19 cellular contexts compared by ENCODE assay signal in genomic region chr6:150327117-150327774, GRCh38. TPM values are rescaled to one million over a fixed set of nuclear protein-coding genes. Genes with fewer than 3 reads are reported as not detected.
DNase-seq lines count a peak whose midpoint lies in the region; ATAC-seq, FAIRE-seq and TF ChIP-seq lines count a peak whose summit lies in the region.
"Had no signal": no experiment of that assay in that cellular context is flagged by ENCODE, and none has a peak within 500 bp of the region (broad histone marks: within the 10 kb centered on the region; RNA-seq: fewer than 3 reads in every experiment).

No MANE protein-coding gene starts in this region.

- 13% methylated on average over 4 of the region's 5 CpGs for WGBS in HepG2 (ENCODE audit: low lambda C conversion rate)
- 60% methylated on average over 1 of the region's 5 CpGs for WGBS in right lobe of liver (ENCODE audit: insufficient coverage, low coverage, low lambda C conversion rate, missing lambda C conversion rate)
- 13 to 20% methylated on average over 5 of the region's 5 CpGs for WGBS in aorta, 2 donors

- H3K27me3 ChIP-seq in HepG2 (ENCODE audit: control insufficient read depth in 1 of 2, insufficient read depth in 2 of 2, low read length in 2 of 2) (peaks cover 2 to 15% of the 10 kb centered on the region in 2 experiments; a peak in 2 of 5 replicates), right lobe of liver (no peaks in the 10 kb centered on the region), aorta (ENCODE audit: control insufficient read depth in 1 of 2, insufficient read depth in 2 of 2, low read length in 1 of 2) (no peaks in the 10 kb centered on the region)

- intact Hi-C loops in HepG2 (cut with micrococcal nuclease; ENCODE audit: unreplicated experiment) (no loop called here), right lobe of liver (cut with DNase I) (no loop called here), aorta (cut with DNase I) (no loop called here)

- ATAC-seq in HepG2 (peak; percentile 34; the same call in 2 of the 3 replicates), right lobe of liver (no peak), left lobe of liver (peak; percentile 28), aorta (ENCODE audit: low FRiP score) (peak; percentile 56), GM19328 (IDR thresholded peaks at IDR 0.05; ENCODE audit: unreplicated experiment) (no peak)
- ATAC-seq: Panc1 had no signal

- TF ChIP-seq CTCF in HepG2 (CRISPR knock-in tag; IDR thresholded peaks at IDR 0.05) (no peak), right lobe of liver (IDR thresholded peaks at IDR 0.05) (no peak), coronary artery (IDR thresholded peaks at IDR 0.05) (no peak)

- TF ChIP-seq RAD21 in HepG2 (CRISPR knock-in tag; IDR thresholded peaks at IDR 0.05), result no peak

- FAIRE-seq in HepG2 (lab: Jason Lieb, UNC) (no peak), frontal cortex (lab: Jason Lieb, UNC) (no peak)
- FAIRE-seq: A204.1 had no signal

- H3K9ac ChIP-seq in HepG2 (ENCODE audit: insufficient read depth, low read depth, low read length), result no peak overlapping the region

- H3K9me3 ChIP-seq in HepG2 (ENCODE audit: low read length) (no peaks in the 10 kb centered on the region), right lobe of liver (no peaks in the 10 kb centered on the region), aorta (ENCODE audit: control insufficient read depth, low read length) (no peaks in the 10 kb centered on the region)
- H3K9me3 ChIP-seq: Caco-2 had no signal

- H3K79me2 ChIP-seq in HepG2 (ENCODE audit: insufficient read depth, low read length), result no peaks in the 10 kb centered on the region

- CTCF ChIA-PET in HepG2 (lab: Yijun Ruan, JAX; ENCODE audit: low intra/inter-chr PET ratio, low total read pairs), result no interaction called here

- no peaks in the 10 kb centered on the region for H4K20me1 ChIP-seq in HepG2 (ENCODE audit: insufficient read depth, low read length)

- POLR2A ChIA-PET in HepG2 (lab: Yijun Ruan, JAX), result no interaction called here

- H3K4me3 ChIP-seq in HepG2 (replicated peaks in 1 of 3; ENCODE audit: insufficient read depth in 1 of 3, low read depth in 2 of 3, low read length in 3 of 3) (no peak overlapping the region), right lobe of liver (no peak overlapping the region), coronary artery (no peak overlapping the region), aorta (ENCODE audit: low read length in 2 of 2) (no peak overlapping the region)

- no peak for DNase-seq in HepG2 (ENCODE audit: low spot score)
- no peak for DNase-seq in right lobe of liver
- no peak for DNase-seq in coronary artery (ENCODE audit: low spot score)
- DNase-seq in left lobe of liver (ENCODE audit: low spot score), result no peak
- DNase-seq in aorta, result peak; percentile 54 to 78
- no peak for DNase-seq in frontal cortex (ENCODE audit: low spot score in 2 of 2)
- DNase-seq in activated gamma-delta T cell (lab: John Stamatoyannopoulos, UW), result no peak
- DNase-seq: Caco-2, HCEC 1CT, IMR-90, NCI-H1092, NCI-H1694, NCI-H774, SHP77 had no signal

- H3K27ac ChIP-seq in HepG2 (ENCODE audit: extremely low read length, insufficient read depth, low read length) (no peak overlapping the region), right lobe of liver (no peak overlapping the region), coronary artery (peak overlapping the region; percentile 2 to 9), aorta (ENCODE audit: low read depth in 1 of 2, low read length in 2 of 2) (peak overlapping the region in 1 of 2 donors; percentile 65)

- TF ChIP-seq POLR2A in HepG2 (IDR thresholded peaks at IDR 0.05; ENCODE audit: insufficient read depth in 1 of 2, low read depth in 2 of 2, low read length in 2 of 2), result no peak
- TF ChIP-seq POLR2A in right lobe of liver (IDR thresholded peaks at IDR 0.05), result no peak

- no peaks in the 10 kb centered on the region for H3K4me1 ChIP-seq in HepG2 (ENCODE audit: insufficient read depth, low read length)
- no peaks in the 10 kb centered on the region for H3K4me1 ChIP-seq in right lobe of liver
- no peaks in the 10 kb centered on the region for H3K4me1 ChIP-seq in aorta (ENCODE audit: control insufficient read depth in 1 of 2, insufficient read depth in 2 of 2, low read length in 2 of 2)
- H3K4me1 ChIP-seq: Caco-2 had no signal

- H3K4me2 ChIP-seq in HepG2 (ENCODE audit: low read depth, low read length), result no peak overlapping the region

- TF ChIP-seq EP300 in HepG2 (IDR thresholded peaks at IDR 0.05; ENCODE audit: low read depth in 2 of 2, low read length in 2 of 2) (no peak), HepG2 (CRISPR knock-in tag; IDR thresholded peaks at IDR 0.05; ENCODE audit: borderline replicate concordance) (no peak)

- in situ Hi-C loops in HepG2 (cut with HindIII; ENCODE audit: extremely low pct_ligation_motif_present, low pct_unique_long_range_greater_than_20kb), result no loop called here

- H2AFZ ChIP-seq in HepG2 (ENCODE audit: low read length), result no peak overlapping the region

- BruUV-seq in HepG2 (replicated peaks; lab: Mats Ljungman, UMichigan), result no TSS peak

- H3K36me3 ChIP-seq in HepG2 (replicated peaks in 1 of 2; ENCODE audit: control insufficient read depth in 1 of 2, insufficient read depth in 2 of 2, low read length in 2 of 2) (no peaks in the 10 kb centered on the region; a peak in 1 of 5 replicates), right lobe of liver (no peaks in the 10 kb centered on the region), aorta (ENCODE audit: control insufficient read depth in 1 of 2, insufficient read depth in 2 of 2, low read length in 1 of 2) (no peaks in the 10 kb centered on the region)

TF ChIP-seq in HepG2, 621 proteins besides CTCF, POLR2A, EP300 and RAD21:
- TF ChIP-seq TMF1 (CRISPR knock-in tag; IDR thresholded peaks at IDR 0.05; ENCODE audit: low read depth), result no peak
- no peak for TF ChIP-seq ATF5 (CRISPR knock-in tag; IDR thresholded peaks at IDR 0.05; ENCODE audit: low read depth)
- no peak for TF ChIP-seq FOXK1 (CRISPR knock-in tag; IDR thresholded peaks at IDR 0.05; ENCODE audit: borderline replicate concordance, low read depth)
- TF ChIP-seq GLI4 (CRISPR knock-in tag; IDR thresholded peaks at IDR 0.05; ENCODE audit: borderline replicate concordance), result no peak
- TF ChIP-seq KLF6 (CRISPR knock-in tag; IDR thresholded peaks at IDR 0.05), result no peak
- TF ChIP-seq ZNF180 (CRISPR knock-in tag; IDR thresholded peaks at IDR 0.05; ENCODE audit: borderline replicate concordance, low read depth), result no peak
- no peak for TF ChIP-seq MATR3 (CRISPR knock-in tag; IDR thresholded peaks at IDR 0.05)
- no peak for TF ChIP-seq ZNF501 (CRISPR knock-in tag; IDR thresholded peaks at IDR 0.05)
- TF ChIP-seq ZFYVE20 (CRISPR knock-in tag; IDR thresholded peaks at IDR 0.05; ENCODE audit: borderline replicate concordance, low read depth), result no peak
- TF ChIP-seq ERF (CRISPR knock-in tag; IDR thresholded peaks at IDR 0.05), result no peak
- no peak for TF ChIP-seq HOXA7 (CRISPR knock-in tag; IDR thresholded peaks at IDR 0.05)
- no peak for TF ChIP-seq PHF20 (CRISPR knock-in tag; IDR thresholded peaks at IDR 0.05)
- no peak for TF ChIP-seq ZNF781 (CRISPR knock-in tag; IDR thresholded peaks at IDR 0.05; ENCODE audit: borderline replicate concordance, not compliant biosample characterization)

RNA-seq across cellular contexts. Expression of gene IYD, which starts 41.6 kb away (rescaled TPM):
- total RNA-seq in HepG2 (2016; rRNA removed; fragmentation: Illumina TruSeq; extraction: Trizol) (0.46 and 0.52 TPM in 2 replicates), right lobe of liver (10 to 100 TPM in 5 of 6 experiments, 1 to 10 TPM in 1; 5.8 to 21.6 (median 16.1) TPM), left lobe of liver (28.2 TPM), aorta (not detected), frontal cortex (not detected)
- 0.09 TPM in 1 of 2 replicates, not detected in the other for total RNA-seq in HepG2 (2016; cell fraction: cytosol; rRNA removed; fragmentation: Illumina TruSeq; extraction: Trizol; ENCODE audit: low read depth)
- total RNA-seq in HepG2 (2016; cell fraction: insoluble cytoplasmic fraction; rRNA removed; fragmentation: Illumina TruSeq; extraction: Trizol), result 0.17 and 0.31 TPM in 2 replicates
- 0.03 TPM in 1 of 2 replicates, not detected in the other for total RNA-seq in HepG2 (2016; cell fraction: membrane; rRNA removed; fragmentation: Illumina TruSeq; extraction: Trizol)
- total RNA-seq in HepG2 (2016; cell fraction: nucleus; rRNA removed; fragmentation: Illumina TruSeq; extraction: Trizol), result 0.03 and 0.66 TPM in 2 replicates
- polyA plus RNA-seq in HepG2 (2011; rRNA removed) (0.01 TPM in 2 replicates), aorta (1 to 10 TPM in 1 of 2 donors, not detected in 1; 1.6 TPM)
- 0.01 TPM in 2 replicates for polyA plus RNA-seq in HepG2 (2011; cell fraction: cytosol; rRNA removed)
- polyA plus RNA-seq in HepG2 (2011; cell fraction: nucleus; rRNA removed), result 0.03 TPM in 1 of 2 replicates, not detected in the other
- 0.04 and 0.21 TPM in 2 replicates for polyA plus RNA-seq in HepG2 (2012)
- 0.08 TPM in 1 of 2 replicates, not detected in the other for polyA plus RNA-seq in HepG2 (2016; cell fraction: cytosol; fragmentation: Illumina TruSeq; extraction: Trizol; ENCODE audit: low read depth)
- 0.11 and 0.13 TPM in 2 replicates for polyA plus RNA-seq in HepG2 (2016; cell fraction: insoluble cytoplasmic fraction; fragmentation: Illumina TruSeq; extraction: Trizol; ENCODE audit: low read depth)
- not detected in 2 replicates for polyA plus RNA-seq in HepG2 (2016; cell fraction: membrane; fragmentation: Illumina TruSeq; extraction: Trizol; ENCODE audit: low read depth)
- polyA plus RNA-seq in HepG2 (2016; cell fraction: nucleus; fragmentation: Illumina TruSeq; extraction: Trizol; ENCODE audit: insufficient read depth, low read depth), result 0.15 and 0.94 TPM in 2 replicates
- not detected in 2 replicates for polyA minus RNA-seq in HepG2 (2011; rRNA and poly(A)+ RNA removed; ENCODE audit: low replicate concordance)
- not detected in 2 replicates for polyA minus RNA-seq in HepG2 (2011; cell fraction: cytosol; rRNA and poly(A)+ RNA removed)
- polyA minus RNA-seq in HepG2 (2011; cell fraction: nucleus; rRNA and poly(A)+ RNA removed), result not detected in 2 replicates
- total RNA-seq: IMR-90, LHCN-M2, NCI-H460 had no signal
- polyA plus RNA-seq: IMR-90 had no signal

Comparison
In these comparisons a context has a peak if more than half of its experiments do, and no peak if none do; other contexts are left out.
1. ATAC-seq: peak in HepG2 (single experiment), left lobe of liver (single experiment) and aorta (single experiment); none in right lobe of liver (0 of 4) and GM19328 (single experiment).
2. DNase-seq: peak in aorta (2 of 2); none in HepG2 (single experiment), right lobe of liver (0 of 3), coronary artery (single experiment), left lobe of liver (single experiment), frontal cortex (0 of 2) and activated gamma-delta T cell (single experiment).
3. H3K27ac ChIP-seq: peak in coronary artery (2 of 2); none in HepG2 (single experiment) and right lobe of liver (0 of 3).